In genomic region chr12:121065345-121065744, GRCh38 we compare ENCODE assay signal across 16 cellular contexts. TPM values are rescaled to one million over a fixed set of nuclear protein-coding genes. Genes with fewer than 3 reads are reported as not detected.
DNase-seq lines count a peak whose midpoint lies in the region; ATAC-seq and TF ChIP-seq lines count a peak whose summit lies in the region.
"Had no signal": no experiment of that assay in that cellular context is flagged by ENCODE, and none has a peak within 500 bp of the region (broad histone marks: within the 10 kb centered on the region; RNA-seq: fewer than 3 reads in every experiment).

No MANE protein-coding gene starts in this region.

- H3K4me1 Mint-ChIP-seq in activated naive CD4-positive, alpha-beta T cell treated with anti-CD3 and anti-CD28 coated beads for 36 hours (ENCODE audit: low read depth): peaks cover 12% of the 10 kb centered on the region
- H3K4me1 Mint-ChIP-seq in T-helper 17 cell: peaks cover 5% of the 10 kb centered on the region
- peaks cover 3 to 17% (median 11%) of the 10 kb centered on the region in 4 donors for H3K4me1 Mint-ChIP-seq in naive thymus-derived CD8-positive, alpha-beta T cell

- H3K4me3 ChIP-seq in colonic mucosa: no peak overlapping the region

- DNase-seq in activated naive CD4-positive, alpha-beta T cell treated with anti-CD3 and anti-CD28 coated beads for 36 hours: no peak
- DNase-seq in activated naive CD4-positive, alpha-beta T cell (lab: John Stamatoyannopoulos, UW): no peak
- DNase-seq in T-helper 17 cell (no peak), colonic mucosa (peak; percentile 3), NCI-H226 (no peak)
- peak in 1 of 10 donors; percentile 10 for DNase-seq in naive thymus-derived CD8-positive, alpha-beta T cell
- DNase-seq: CD4-positive, alpha-beta memory T cell; COR-L47; DMS153; DMS79 treated with DMSO at 0.1 percent for 48 hours; EL had no signal

- H3K4me1 ChIP-seq in colonic mucosa: no peaks in the 10 kb centered on the region

- TF ChIP-seq CTCF in colonic mucosa (IDR thresholded peaks at IDR 0.05): no peak

- CTCF ChIA-PET in activated naive CD4-positive, alpha-beta T cell treated with anti-CD3 and anti-CD28 coated beads for 36 hours (lab: Charles Lee): interaction anchor here (0.7 to 1.6 kb wide), 3 partner anchors 28 to 108 kb away, joined by 3 to 6 read pairs (median 3); no protein-coding TSS in a partner anchor

- ATAC-seq in T-helper 17 cell (no peak), GM18868 (IDR thresholded peaks at IDR 0.05; ENCODE audit: unreplicated experiment) (no peak)
- ATAC-seq in naive thymus-derived CD8-positive, alpha-beta T cell: peak; percentile 17 to 68
- ATAC-seq: HCT116 had no signal

- no peak overlapping the region for H3K4me3 Mint-ChIP-seq in activated naive CD4-positive, alpha-beta T cell treated with anti-CD3 and anti-CD28 coated beads for 36 hours
- H3K4me3 Mint-ChIP-seq in T-helper 17 cell: no peak overlapping the region
- H3K4me3 Mint-ChIP-seq in naive thymus-derived CD8-positive, alpha-beta T cell: peak overlapping the region in 2 of 10 donors; percentile 18 to 43
- H3K4me3 Mint-ChIP-seq: B cell; CD4-positive, alpha-beta memory T cell had no signal

- H3K36me3 ChIP-seq in colonic mucosa: no peaks in the 10 kb centered on the region

- intact Hi-C loops in activated naive CD4-positive, alpha-beta T cell treated with anti-CD3 and anti-CD28 coated beads for 36 hours (cut with micrococcal nuclease): no loop called here
- intact Hi-C loops in colonic mucosa (cut with DNase I): no loop called here

- no peak overlapping the region for H3K9ac ChIP-seq in colonic mucosa (ENCODE audit: low read depth in 2 of 2, low read length in 2 of 2)

- no peaks in the 10 kb centered on the region for H3K9me3 ChIP-seq in T-helper 17 cell (ENCODE audit: control insufficient read depth, low read length, poor library complexity, severe bottlenecking)
- no peaks in the 10 kb centered on the region for H3K9me3 ChIP-seq in colonic mucosa

- H3K9me3 Mint-ChIP-seq in activated naive CD4-positive, alpha-beta T cell treated with anti-CD3 and anti-CD28 coated beads for 36 hours: no peaks in the 10 kb centered on the region
- no peaks in the 10 kb centered on the region for H3K9me3 Mint-ChIP-seq in naive thymus-derived CD8-positive, alpha-beta T cell

- no peaks in the 10 kb centered on the region for H3K27me3 ChIP-seq in colonic mucosa

- peak overlapping the region; percentile 24 for H3K27ac Mint-ChIP-seq in activated naive CD4-positive, alpha-beta T cell treated with anti-CD3 and anti-CD28 coated beads for 36 hours
- H3K27ac Mint-ChIP-seq in T-helper 17 cell: peak overlapping the region; percentile 27
- H3K27ac Mint-ChIP-seq in naive thymus-derived CD8-positive, alpha-beta T cell: peak overlapping the region in 5 of 10 donors; percentile 13 to 86 (median 19)
- H3K27ac Mint-ChIP-seq: B cell had no signal

- POLR2A ChIA-PET in naive thymus-derived CD8-positive, alpha-beta T cell (lab: Charles Lee): interaction anchor here (1.1 kb wide), 1 partner anchor 165 kb away, joined by 3 read pairs; no protein-coding TSS in a partner anchor

- H3K27ac ChIP-seq in colonic mucosa: no peak overlapping the region
- H3K27ac ChIP-seq: C4-2B, HL-60 had no signal

- H3K27me3 Mint-ChIP-seq in activated naive CD4-positive, alpha-beta T cell treated with anti-CD3 and anti-CD28 coated beads for 36 hours (ENCODE audit: low read depth): no peaks in the 10 kb centered on the region
- no peaks in the 10 kb centered on the region for H3K27me3 Mint-ChIP-seq in T-helper 17 cell
- H3K27me3 Mint-ChIP-seq in naive thymus-derived CD8-positive, alpha-beta T cell: no peaks in the 10 kb centered on the region
- H3K27me3 Mint-ChIP-seq: CD4-positive, alpha-beta memory T cell had no signal

- no peaks in the 10 kb centered on the region for H3K36me3 Mint-ChIP-seq in activated naive CD4-positive, alpha-beta T cell treated with anti-CD3 and anti-CD28 coated beads for 36 hours (ENCODE audit: low read depth)
- no peaks in the 10 kb centered on the region for H3K36me3 Mint-ChIP-seq in T-helper 17 cell (ENCODE audit: low read depth)
- no peaks in the 10 kb centered on the region for H3K36me3 Mint-ChIP-seq in naive thymus-derived CD8-positive, alpha-beta T cell
- H3K36me3 Mint-ChIP-seq: CD4-positive, alpha-beta memory T cell had no signal

RNA-seq across cellular contexts. Expression of gene OASL, which starts 26.3 kb away (rescaled TPM):
- 10 to 100 TPM; 12.4 to 13.4 TPM for total RNA-seq in activated naive CD4-positive, alpha-beta T cell treated with anti-CD3 and anti-CD28 coated beads for 36 hours
- 10 to 100 TPM; 18.8 to 30.3 TPM for total RNA-seq in T-helper 17 cell
- 1 to 10 TPM; 5.2 to 7.0 TPM for total RNA-seq in colonic mucosa
- total RNA-seq in naive thymus-derived CD8-positive, alpha-beta T cell: 1 to 10 TPM; 1.6 to 1.9 TPM
- polyA plus RNA-seq in naive thymus-derived CD8-positive, alpha-beta T cell: 10 to 100 TPM in 1 of 3 donors, 1 to 10 TPM in 2; 1.9 to 11.2 (median 3.0) TPM

RNA-seq across cellular contexts. Expression of gene C12orf43, which starts 49.1 kb away (rescaled TPM):
- total RNA-seq in activated naive CD4-positive, alpha-beta T cell treated with anti-CD3 and anti-CD28 coated beads for 36 hours: 10 to 100 TPM; 14.1 to 15.0 TPM
- 10 to 100 TPM; 16.1 to 17.3 TPM for total RNA-seq in T-helper 17 cell
- 10 to 100 TPM; 10.6 to 18.3 TPM for total RNA-seq in colonic mucosa
- total RNA-seq in naive thymus-derived CD8-positive, alpha-beta T cell: 10 to 100 TPM; 18.1 to 21.3 TPM
- 10 to 100 TPM; 23.4 to 26.0 (median 25.4) TPM for polyA plus RNA-seq in naive thymus-derived CD8-positive, alpha-beta T cell

Comparison
In these comparisons a context has a peak if more than half of its experiments do, and no peak if none do; other contexts are left out.
1. ATAC-seq: peak in naive thymus-derived CD8-positive, alpha-beta T cell (2 of 2); none in T-helper 17 cell (single experiment) and GM18868 (single experiment).